Comparison of ENCODE assay signal across 6 cellular contexts in genomic region chr14:39143226-39143625, GRCh38. TPM values are rescaled to one million over a fixed set of nuclear protein-coding genes. Genes with fewer than 3 reads are reported as not detected.
DNase-seq lines count a peak whose midpoint lies in the region; ATAC-seq, FAIRE-seq and TF ChIP-seq lines count a peak whose summit lies in the region.
"Not testable (repeated sequence)": the region's sequence is repeated elsewhere in the genome, so short reads cannot be mapped to it uniquely, and the experiment has no call there.

No MANE protein-coding gene starts in this region.

- TF ChIP-seq CTCF in WTC11 (IDR thresholded peaks at IDR 0.05); endothelial cell (IDR thresholded peaks at IDR 0.05; ENCODE audit: unreplicated experiment); HepG2 (CRISPR knock-in tag; IDR thresholded peaks at IDR 0.05): not testable (repeated sequence)

- POLR2A ChIA-PET in WTC11 (lab: Charles Lee); HepG2 (lab: Yijun Ruan, JAX): not testable (repeated sequence)

- FAIRE-seq in HepG2 (lab: Jason Lieb, UNC): not testable (repeated sequence)

- not testable (repeated sequence) for ATAC-seq in CD4-positive, CD25-positive, alpha-beta regulatory T cell (ENCODE audit: low read depth in 2 of 2); WTC11; HepG2; memory B cell (ENCODE audit: low read depth)

- not testable (repeated sequence) for H3K27ac ChIP-seq in CD4-positive, CD25-positive, alpha-beta regulatory T cell (ENCODE audit: insufficient read depth, low read length, poor library complexity, severe bottlenecking); HepG2 (ENCODE audit: extremely low read length, insufficient read depth, low read length)

- H3K4me3 ChIP-seq in CD4-positive, CD25-positive, alpha-beta regulatory T cell (ENCODE audit: low read depth, low read length); HepG2 (replicated peaks in 1 of 3; ENCODE audit: insufficient read depth in 1 of 3, low read depth in 2 of 3, low read length in 3 of 3): not testable (repeated sequence)

- H3K79me2 ChIP-seq in HepG2 (ENCODE audit: insufficient read depth, low read length): not testable (repeated sequence)

- H3K9me3 Mint-ChIP-seq in CD4-positive, CD25-positive, alpha-beta regulatory T cell; endothelial cell (ENCODE audit: unreplicated experiment); memory B cell: not testable (repeated sequence)
- H3K9me3 Mint-ChIP-seq in WTC11: peaks cover 30% of the 10 kb centered on the region

- H3K36me3 Mint-ChIP-seq in CD4-positive, CD25-positive, alpha-beta regulatory T cell: peaks cover 34% of the 10 kb centered on the region
- H3K36me3 Mint-ChIP-seq in WTC11: peaks cover 42% of the 10 kb centered on the region
- peaks cover 37% of the 10 kb centered on the region for H3K36me3 Mint-ChIP-seq in endothelial cell (ENCODE audit: low read depth, unreplicated experiment)
- peaks cover 23% of the 10 kb centered on the region for H3K36me3 Mint-ChIP-seq in memory B cell

- TF ChIP-seq POLR2A in HepG2 (IDR thresholded peaks at IDR 0.05; ENCODE audit: insufficient read depth in 1 of 2, low read depth in 2 of 2, low read length in 2 of 2): not testable (repeated sequence)

- not testable (repeated sequence) for TF ChIP-seq RAD21 in HepG2 (CRISPR knock-in tag; IDR thresholded peaks at IDR 0.05)

- H3K4me1 ChIP-seq in CD4-positive, CD25-positive, alpha-beta regulatory T cell (ENCODE audit: control insufficient read depth, insufficient read depth, low read length, poor library complexity, severe bottlenecking): not testable (repeated sequence)
- H3K4me1 ChIP-seq in HepG2 (ENCODE audit: insufficient read depth, low read length): peaks cover 13% of the 10 kb centered on the region

- H3K4me2 ChIP-seq in HepG2 (ENCODE audit: low read depth, low read length): not testable (repeated sequence)

- in situ Hi-C loops in HepG2 (cut with HindIII; ENCODE audit: extremely low pct_ligation_motif_present, low pct_unique_long_range_greater_than_20kb): not testable (repeated sequence)

- H3K4me3 Mint-ChIP-seq in CD4-positive, CD25-positive, alpha-beta regulatory T cell; WTC11; memory B cell: not testable (repeated sequence)
- H3K4me3 Mint-ChIP-seq in endothelial cell (ENCODE audit: unreplicated experiment): peak overlapping the region; percentile 63

- H3K27me3 Mint-ChIP-seq in CD4-positive, CD25-positive, alpha-beta regulatory T cell; WTC11 (ENCODE audit: low read depth); endothelial cell (ENCODE audit: unreplicated experiment); memory B cell: not testable (repeated sequence)

- WGBS in HepG2 (ENCODE audit: low lambda C conversion rate): 85% methylated on average over 2 of the region's 2 CpGs

- CTCF ChIA-PET in WTC11 (lab: Charles Lee); HepG2 (lab: Yijun Ruan, JAX; ENCODE audit: low intra/inter-chr PET ratio, low total read pairs): not testable (repeated sequence)

- intact Hi-C loops in HepG2 (cut with micrococcal nuclease; ENCODE audit: unreplicated experiment): not testable (repeated sequence)

- not testable (repeated sequence) for BruUV-seq in HepG2 (replicated peaks; lab: Mats Ljungman, UMichigan)

- not testable (repeated sequence) for H2AFZ ChIP-seq in HepG2 (ENCODE audit: low read length)

- TF ChIP-seq EP300 in HepG2 (IDR thresholded peaks at IDR 0.05; ENCODE audit: low read depth in 2 of 2, low read length in 2 of 2); HepG2 (CRISPR knock-in tag; IDR thresholded peaks at IDR 0.05; ENCODE audit: borderline replicate concordance): not testable (repeated sequence)

- DNase-seq in CD4-positive, CD25-positive, alpha-beta regulatory T cell; WTC11 (ENCODE audit: low spot score); endothelial cell (ENCODE audit: low spot score); HepG2 (ENCODE audit: low spot score); memory B cell (ENCODE audit: low spot score in 2 of 2): not testable (repeated sequence)
- DNase-seq in MV-4-11 (lab: John Stamatoyannopoulos, UW): peak; percentile 18

- peak overlapping the region in 2 of 3 donors; percentile 4 to 39 for H3K27ac Mint-ChIP-seq in CD4-positive, CD25-positive, alpha-beta regulatory T cell
- H3K27ac Mint-ChIP-seq in WTC11: peak overlapping the region; percentile 67; the same call in 1 of the 2 replicates
- H3K27ac Mint-ChIP-seq in endothelial cell (ENCODE audit: unreplicated experiment): not testable (repeated sequence)
- H3K27ac Mint-ChIP-seq in memory B cell: peak overlapping the region; percentile 77

- not testable (repeated sequence) for H3K9me3 ChIP-seq in CD4-positive, CD25-positive, alpha-beta regulatory T cell (ENCODE audit: control insufficient read depth in 2 of 2, low read length in 2 of 2); HepG2 (ENCODE audit: low read length)

- not testable (repeated sequence) for H3K36me3 ChIP-seq in CD4-positive, CD25-positive, alpha-beta regulatory T cell (ENCODE audit: control insufficient read depth, insufficient read depth, low read length)
- peaks cover 5 to 15% of the 10 kb centered on the region in 2 experiments; a peak in 3 of 5 replicates for H3K36me3 ChIP-seq in HepG2 (replicated peaks in 1 of 2; ENCODE audit: control insufficient read depth in 1 of 2, insufficient read depth in 2 of 2, low read length in 2 of 2)

- not testable (repeated sequence) for H3K9ac ChIP-seq in HepG2 (ENCODE audit: insufficient read depth, low read depth, low read length)

- not testable (repeated sequence) for H3K4me1 Mint-ChIP-seq in CD4-positive, CD25-positive, alpha-beta regulatory T cell; WTC11; endothelial cell (ENCODE audit: unreplicated experiment); memory B cell

- H3K27me3 ChIP-seq in CD4-positive, CD25-positive, alpha-beta regulatory T cell (ENCODE audit: control insufficient read depth, insufficient read depth, low read length); HepG2 (ENCODE audit: control insufficient read depth in 1 of 2, insufficient read depth in 2 of 2, low read length in 2 of 2): not testable (repeated sequence)

- not testable (repeated sequence) for H4K20me1 ChIP-seq in HepG2 (ENCODE audit: insufficient read depth, low read length)

RNA-seq across cellular contexts. Expression of gene TRAPPC6B, which starts 26.9 kb away (rescaled TPM):
- total RNA-seq in CD4-positive, CD25-positive, alpha-beta regulatory T cell: 18.5 TPM
- polyA plus RNA-seq in CD4-positive, CD25-positive, alpha-beta regulatory T cell: 10 to 100 TPM; 11.8 to 17.9 (median 14.9) TPM
- total RNA-seq in WTC11 (2021): 19.8 to 22.2 TPM (median 20.8 TPM) in 3 replicates
- total RNA-seq in endothelial cell (ENCODE audit: unreplicated experiment): 28.5 TPM
- total RNA-seq in HepG2 (2016; rRNA removed; fragmentation: Illumina TruSeq; extraction: Trizol): 51.2 and 77.5 TPM in 2 replicates
- total RNA-seq in HepG2 (2016; cell fraction: cytosol; rRNA removed; fragmentation: Illumina TruSeq; extraction: Trizol; ENCODE audit: low read depth): 9.2 and 9.8 TPM in 2 replicates
- 48.6 and 74.0 TPM in 2 replicates for total RNA-seq in HepG2 (2016; cell fraction: insoluble cytoplasmic fraction; rRNA removed; fragmentation: Illumina TruSeq; extraction: Trizol)
- 22.7 and 27.3 TPM in 2 replicates for total RNA-seq in HepG2 (2016; cell fraction: membrane; rRNA removed; fragmentation: Illumina TruSeq; extraction: Trizol)
- 47.2 and 50.6 TPM in 2 replicates for total RNA-seq in HepG2 (2016; cell fraction: nucleus; rRNA removed; fragmentation: Illumina TruSeq; extraction: Trizol)
- 29.8 and 34.3 TPM in 2 replicates for polyA plus RNA-seq in HepG2 (2011; rRNA removed)
- polyA plus RNA-seq in HepG2 (2011; cell fraction: cytosol; rRNA removed): 19.3 and 27.7 TPM in 2 replicates
- polyA plus RNA-seq in HepG2 (2011; cell fraction: nucleus; rRNA removed): 37.2 and 38.5 TPM in 2 replicates
- polyA plus RNA-seq in HepG2 (2012): 35.0 and 40.6 TPM in 2 replicates
- polyA plus RNA-seq in HepG2 (2016; cell fraction: cytosol; fragmentation: Illumina TruSeq; extraction: Trizol; ENCODE audit: low read depth): 3.4 and 3.5 TPM in 2 replicates
- polyA plus RNA-seq in HepG2 (2016; cell fraction: insoluble cytoplasmic fraction; fragmentation: Illumina TruSeq; extraction: Trizol; ENCODE audit: low read depth): 65.3 and 70.4 TPM in 2 replicates
- polyA plus RNA-seq in HepG2 (2016; cell fraction: membrane; fragmentation: Illumina TruSeq; extraction: Trizol; ENCODE audit: low read depth): 13.6 and 13.7 TPM in 2 replicates
- 67.7 and 73.9 TPM in 2 replicates for polyA plus RNA-seq in HepG2 (2016; cell fraction: nucleus; fragmentation: Illumina TruSeq; extraction: Trizol; ENCODE audit: insufficient read depth, low read depth)
- polyA minus RNA-seq in HepG2 (2011; rRNA and poly(A)+ RNA removed; ENCODE audit: low replicate concordance): 12.1 and 22.6 TPM in 2 replicates
- polyA minus RNA-seq in HepG2 (2011; cell fraction: cytosol; rRNA and poly(A)+ RNA removed): 23.4 and 31.4 TPM in 2 replicates
- 55.9 and 62.2 TPM in 2 replicates for polyA minus RNA-seq in HepG2 (2011; cell fraction: nucleus; rRNA and poly(A)+ RNA removed)

RNA-seq across cellular contexts. Expression of gene GEMIN2, which starts 29.1 kb away (rescaled TPM):
- total RNA-seq in CD4-positive, CD25-positive, alpha-beta regulatory T cell: 15.0 TPM
- polyA plus RNA-seq in CD4-positive, CD25-positive, alpha-beta regulatory T cell: 10 to 100 TPM; 13.4 to 18.8 (median 18.0) TPM
- total RNA-seq in WTC11 (2021): 27.1 to 34.9 TPM (median 31.8 TPM) in 3 replicates
- 21.4 TPM for total RNA-seq in endothelial cell (ENCODE audit: unreplicated experiment)
- total RNA-seq in HepG2 (2016; rRNA removed; fragmentation: Illumina TruSeq; extraction: Trizol): 110 and 160 TPM in 2 replicates
- total RNA-seq in HepG2 (2016; cell fraction: cytosol; rRNA removed; fragmentation: Illumina TruSeq; extraction: Trizol; ENCODE audit: low read depth): 22.5 and 24.2 TPM in 2 replicates
- total RNA-seq in HepG2 (2016; cell fraction: insoluble cytoplasmic fraction; rRNA removed; fragmentation: Illumina TruSeq; extraction: Trizol): 118 and 174 TPM in 2 replicates
- total RNA-seq in HepG2 (2016; cell fraction: membrane; rRNA removed; fragmentation: Illumina TruSeq; extraction: Trizol): 29.0 and 39.1 TPM in 2 replicates
- total RNA-seq in HepG2 (2016; cell fraction: nucleus; rRNA removed; fragmentation: Illumina TruSeq; extraction: Trizol): 61.9 and 71.2 TPM in 2 replicates
- 33.8 and 54.8 TPM in 2 replicates for polyA plus RNA-seq in HepG2 (2011; rRNA removed)
- polyA plus RNA-seq in HepG2 (2011; cell fraction: cytosol; rRNA removed): 31.5 and 34.6 TPM in 2 replicates
- 39.5 and 46.0 TPM in 2 replicates for polyA plus RNA-seq in HepG2 (2011; cell fraction: nucleus; rRNA removed)
- 18.1 and 33.2 TPM in 2 replicates for polyA plus RNA-seq in HepG2 (2012)
- polyA plus RNA-seq in HepG2 (2016; cell fraction: cytosol; fragmentation: Illumina TruSeq; extraction: Trizol; ENCODE audit: low read depth): 9.8 and 9.9 TPM in 2 replicates
- 134 and 143 TPM in 2 replicates for polyA plus RNA-seq in HepG2 (2016; cell fraction: insoluble cytoplasmic fraction; fragmentation: Illumina TruSeq; extraction: Trizol; ENCODE audit: low read depth)
- polyA plus RNA-seq in HepG2 (2016; cell fraction: membrane; fragmentation: Illumina TruSeq; extraction: Trizol; ENCODE audit: low read depth): 15.6 and 17.8 TPM in 2 replicates
- 90.7 and 93.9 TPM in 2 replicates for polyA plus RNA-seq in HepG2 (2016; cell fraction: nucleus; fragmentation: Illumina TruSeq; extraction: Trizol; ENCODE audit: insufficient read depth, low read depth)
- 9.5 and 15.9 TPM in 2 replicates for polyA minus RNA-seq in HepG2 (2011; rRNA and poly(A)+ RNA removed; ENCODE audit: low replicate concordance)
- 14.1 and 16.6 TPM in 2 replicates for polyA minus RNA-seq in HepG2 (2011; cell fraction: cytosol; rRNA and poly(A)+ RNA removed)
- polyA minus RNA-seq in HepG2 (2011; cell fraction: nucleus; rRNA and poly(A)+ RNA removed): 42.9 and 52.1 TPM in 2 replicates

RNA-seq across cellular contexts. Expression of gene PNN, which starts 31.8 kb away (rescaled TPM):
- 126 TPM for total RNA-seq in CD4-positive, CD25-positive, alpha-beta regulatory T cell
- polyA plus RNA-seq in CD4-positive, CD25-positive, alpha-beta regulatory T cell: 10 to 100 TPM; 13.3 to 20.3 (median 16.3) TPM
- total RNA-seq in WTC11 (2021): 135 to 156 TPM (median 135 TPM) in 3 replicates
- total RNA-seq in endothelial cell (ENCODE audit: unreplicated experiment): 128 TPM
- 110 and 214 TPM in 2 replicates for total RNA-seq in HepG2 (2016; rRNA removed; fragmentation: Illumina TruSeq; extraction: Trizol)
- total RNA-seq in HepG2 (2016; cell fraction: cytosol; rRNA removed; fragmentation: Illumina TruSeq; extraction: Trizol; ENCODE audit: low read depth): 47.1 and 48.8 TPM in 2 replicates
- 105 and 215 TPM in 2 replicates for total RNA-seq in HepG2 (2016; cell fraction: insoluble cytoplasmic fraction; rRNA removed; fragmentation: Illumina TruSeq; extraction: Trizol)
- total RNA-seq in HepG2 (2016; cell fraction: membrane; rRNA removed; fragmentation: Illumina TruSeq; extraction: Trizol): 22.0 and 26.0 TPM in 2 replicates
- total RNA-seq in HepG2 (2016; cell fraction: nucleus; rRNA removed; fragmentation: Illumina TruSeq; extraction: Trizol): 407 and 445 TPM in 2 replicates
- 58.0 and 58.6 TPM in 2 replicates for polyA plus RNA-seq in HepG2 (2011; rRNA removed)
- polyA plus RNA-seq in HepG2 (2011; cell fraction: cytosol; rRNA removed): 22.1 and 29.7 TPM in 2 replicates
- polyA plus RNA-seq in HepG2 (2011; cell fraction: nucleus; rRNA removed): 315 and 430 TPM in 2 replicates
- polyA plus RNA-seq in HepG2 (2012): 184 and 252 TPM in 2 replicates
- 4.4 and 5.0 TPM in 2 replicates for polyA plus RNA-seq in HepG2 (2016; cell fraction: cytosol; fragmentation: Illumina TruSeq; extraction: Trizol; ENCODE audit: low read depth)
- 155 and 157 TPM in 2 replicates for polyA plus RNA-seq in HepG2 (2016; cell fraction: insoluble cytoplasmic fraction; fragmentation: Illumina TruSeq; extraction: Trizol; ENCODE audit: low read depth)
- 13.0 and 14.4 TPM in 2 replicates for polyA plus RNA-seq in HepG2 (2016; cell fraction: membrane; fragmentation: Illumina TruSeq; extraction: Trizol; ENCODE audit: low read depth)
- polyA plus RNA-seq in HepG2 (2016; cell fraction: nucleus; fragmentation: Illumina TruSeq; extraction: Trizol; ENCODE audit: insufficient read depth, low read depth): 1,319 and 1,369 TPM in 2 replicates
- polyA minus RNA-seq in HepG2 (2011; rRNA and poly(A)+ RNA removed; ENCODE audit: low replicate concordance): 19.2 and 20.9 TPM in 2 replicates
- 15.5 and 21.0 TPM in 2 replicates for polyA minus RNA-seq in HepG2 (2011; cell fraction: cytosol; rRNA and poly(A)+ RNA removed)
- 311 and 317 TPM in 2 replicates for polyA minus RNA-seq in HepG2 (2011; cell fraction: nucleus; rRNA and poly(A)+ RNA removed)

RNA-seq across cellular contexts. Expression of gene SEC23A, which starts 40.2 kb away (rescaled TPM):
- total RNA-seq in CD4-positive, CD25-positive, alpha-beta regulatory T cell: 64.5 TPM
- 10 to 100 TPM; 29.5 to 60.3 (median 37.7) TPM for polyA plus RNA-seq in CD4-positive, CD25-positive, alpha-beta regulatory T cell
- total RNA-seq in WTC11 (2021) (56.0 to 62.9 TPM (median 56.4 TPM) in 3 replicates), endothelial cell (ENCODE audit: unreplicated experiment) (44.1 TPM), HepG2 (2016; rRNA removed; fragmentation: Illumina TruSeq; extraction: Trizol) (887 and 1,365 TPM in 2 replicates)
- 59.6 and 60.8 TPM in 2 replicates for total RNA-seq in HepG2 (2016; cell fraction: cytosol; rRNA removed; fragmentation: Illumina TruSeq; extraction: Trizol; ENCODE audit: low read depth)
- total RNA-seq in HepG2 (2016; cell fraction: insoluble cytoplasmic fraction; rRNA removed; fragmentation: Illumina TruSeq; extraction: Trizol): 902 and 1,277 TPM in 2 replicates
- total RNA-seq in HepG2 (2016; cell fraction: membrane; rRNA removed; fragmentation: Illumina TruSeq; extraction: Trizol): 219 and 221 TPM in 2 replicates
- 448 and 490 TPM in 2 replicates for total RNA-seq in HepG2 (2016; cell fraction: nucleus; rRNA removed; fragmentation: Illumina TruSeq; extraction: Trizol)
- 372 and 403 TPM in 2 replicates for polyA plus RNA-seq in HepG2 (2011; rRNA removed)
- 263 and 365 TPM in 2 replicates for polyA plus RNA-seq in HepG2 (2011; cell fraction: cytosol; rRNA removed)
- polyA plus RNA-seq in HepG2 (2011; cell fraction: nucleus; rRNA removed): 164 TPM in 2 replicates
- 336 and 361 TPM in 2 replicates for polyA plus RNA-seq in HepG2 (2012)
- 11.9 and 12.8 TPM in 2 replicates for polyA plus RNA-seq in HepG2 (2016; cell fraction: cytosol; fragmentation: Illumina TruSeq; extraction: Trizol; ENCODE audit: low read depth)
- 491 and 533 TPM in 2 replicates for polyA plus RNA-seq in HepG2 (2016; cell fraction: insoluble cytoplasmic fraction; fragmentation: Illumina TruSeq; extraction: Trizol; ENCODE audit: low read depth)
- 53.5 and 58.9 TPM in 2 replicates for polyA plus RNA-seq in HepG2 (2016; cell fraction: membrane; fragmentation: Illumina TruSeq; extraction: Trizol; ENCODE audit: low read depth)
- polyA plus RNA-seq in HepG2 (2016; cell fraction: nucleus; fragmentation: Illumina TruSeq; extraction: Trizol; ENCODE audit: insufficient read depth, low read depth): 175 and 191 TPM in 2 replicates
- 120 and 863 TPM in 2 replicates for polyA minus RNA-seq in HepG2 (2011; rRNA and poly(A)+ RNA removed; ENCODE audit: low replicate concordance)
- polyA minus RNA-seq in HepG2 (2011; cell fraction: cytosol; rRNA and poly(A)+ RNA removed): 860 and 1,029 TPM in 2 replicates
- 974 and 1,148 TPM in 2 replicates for polyA minus RNA-seq in HepG2 (2011; cell fraction: nucleus; rRNA and poly(A)+ RNA removed)
